ENCODE assay signal across 14 cellular contexts in genomic region chr14:100679707-100680438, GRCh38. TPM values are rescaled to one million over a fixed set of nuclear protein-coding genes. Genes with fewer than 3 reads are reported as not detected.
DNase-seq lines count a peak whose midpoint lies in the region; ATAC-seq, FAIRE-seq and TF ChIP-seq lines count a peak whose summit lies in the region.
"Had no signal": no experiment of that assay in that cellular context is flagged by ENCODE, and none has a peak within 500 bp of the region (broad histone marks: within the 10 kb centered on the region; RNA-seq: fewer than 3 reads in every experiment).

No MANE protein-coding gene starts in this region.

- no peaks in the 10 kb centered on the region for H3K9me3 ChIP-seq in left lung

- H3K36me3 Mint-ChIP-seq in HFFc6 (ENCODE audit: low read depth): peaks cover 5% of the 10 kb centered on the region; the same call in 1 of the 2 replicates
- H3K36me3 Mint-ChIP-seq: stimulated activated effector memory CD8-positive, alpha-beta T cell treated with anti-CD3 and anti-CD28 coated beads, Interleukin-12 subunit alpha, Interleukin-12 subunit beta, amount 100 ng/mL, for 72 hours; WTC11 had no signal

- H3K4me1 Mint-ChIP-seq in HFFc6 (ENCODE audit: low read depth): peaks cover 72% of the 10 kb centered on the region
- H3K4me1 Mint-ChIP-seq: stimulated activated effector memory CD8-positive, alpha-beta T cell treated with anti-CD3 and anti-CD28 coated beads, Interleukin-12 subunit alpha, Interleukin-12 subunit beta, amount 100 ng/mL, for 72 hours had no signal

- DNase-seq in HFFc6: peak; percentile 91
- peak; percentile 37 to 75 for DNase-seq in cardiac fibroblast (ENCODE audit: low read depth in 2 of 2)
- peak in 1 of 2 donors; percentile 60 for DNase-seq in left lung
- DNase-seq in smooth muscle cell of the brain vasculature (ENCODE audit: low read depth, low spot score): peak; percentile 95
- DNase-seq in dorsolateral prefrontal cortex: no peak
- DNase-seq in urothelium cell line (ENCODE audit: low spot score): no peak
- DNase-seq in NCI-H2029 (lab: John Stamatoyannopoulos, UW): no peak
- DNase-seq in HPDE6-E6E7 (ENCODE audit: extremely low spot score): no peak
- DNase-seq: activated naive CD4-positive, alpha-beta T cell treated with Interleukin-2 at 50 U/mL for 16 hours; GDM1; hypothalamus had no signal

- peaks cover 0 to 13% of the 10 kb centered on the region in 2 donors for H3K27me3 ChIP-seq in left lung
- peaks cover 0 to 6% (median 0%) of the 10 kb centered on the region in 45 donors for H3K27me3 ChIP-seq in dorsolateral prefrontal cortex

- H3K4me1 ChIP-seq in left lung: peaks cover 4 to 51% of the 10 kb centered on the region in 2 donors

- intact Hi-C loops in left lung (cut with DNase I) (no loop called here), dorsolateral prefrontal cortex (cut with DNase I) (no loop called here)

- no peaks in the 10 kb centered on the region for H3K36me3 ChIP-seq in left lung

- peak overlapping the region; percentile 46 for H3K4me3 Mint-ChIP-seq in HFFc6
- H3K4me3 Mint-ChIP-seq: stimulated activated effector memory CD8-positive, alpha-beta T cell treated with anti-CD3 and anti-CD28 coated beads, Interleukin-12 subunit alpha, Interleukin-12 subunit beta, amount 100 ng/mL, for 72 hours; WTC11 had no signal

- H3K27me3 Mint-ChIP-seq in HFFc6 (ENCODE audit: insufficient read depth): peaks cover 6% of the 10 kb centered on the region

- no peaks in the 10 kb centered on the region for H3K9me3 Mint-ChIP-seq in HFFc6
- H3K9me3 Mint-ChIP-seq: stimulated activated effector memory CD8-positive, alpha-beta T cell treated with anti-CD3 and anti-CD28 coated beads, Interleukin-12 subunit alpha, Interleukin-12 subunit beta, amount 100 ng/mL, for 72 hours had no signal

- H3K4me3 ChIP-seq in cardiac fibroblast (replicated peaks in 1 of 2; ENCODE audit: low read depth in 2 of 2, low read length in 2 of 2) (no peak overlapping the region), left lung (no peak overlapping the region), dorsolateral prefrontal cortex (no peak overlapping the region)

- FAIRE-seq in urothelium cell line (lab: Jason Lieb, UNC): no peak

- peak overlapping the region; percentile 95 for H3K27ac Mint-ChIP-seq in HFFc6
- H3K27ac Mint-ChIP-seq: WTC11 had no signal

- peak; percentile 61 for ATAC-seq in left lung
- ATAC-seq: stimulated activated effector memory CD8-positive, alpha-beta T cell treated with anti-CD3 and anti-CD28 coated beads, Interleukin-12 subunit alpha, Interleukin-12 subunit beta, amount 100 ng/mL, for 72 hours; WTC11 had no signal

- H3K27ac ChIP-seq in left lung (peak overlapping the region in 1 of 2 donors; percentile 69), dorsolateral prefrontal cortex (no peak overlapping the region)

- TF ChIP-seq CTCF in HFFc6 (IDR thresholded peaks at IDR 0.05): peak; percentile 63
- no peak for TF ChIP-seq CTCF in cardiac fibroblast (IDR thresholded peaks at IDR 0.05; ENCODE audit: low read depth, low read length)
- TF ChIP-seq CTCF in left lung (IDR thresholded peaks at IDR 0.05): no peak
- TF ChIP-seq CTCF in dorsolateral prefrontal cortex (IDR thresholded peaks at IDR 0.05 in 54 of 56, conservative IDR thresholded peaks at IDR 0.05 in 2 of 56; ENCODE audit: low read depth in 1 of 56, partially characterized antibody in 56 of 56): no peak

RNA-seq across cellular contexts. Expression of gene DLK1, which starts 46.8 kb away (rescaled TPM):
- not detected for total RNA-seq in HFFc6 (2021; fragmentation: NEBNext Ultra II Directional; extraction: Animal tissue kit (Norgen Biotek cat#: 25700))
- total RNA-seq in left lung: under 1 TPM in 1 of 2 donors, not detected in 1; 0.26 TPM
- total RNA-seq in dorsolateral prefrontal cortex: 1 to 10 TPM in 1 of 120 experiments, under 1 TPM in 17, not detected in 102; 0.08 to 1.3 (median 0.32) TPM
- total RNA-seq: pulmonary artery endothelial cell had no signal

Comparison
In these comparisons a context has a peak if more than half of its experiments do, and no peak if none do; other contexts are left out.
1. DNase-seq: peak in HFFc6 (single experiment), cardiac fibroblast (2 of 2) and smooth muscle cell of the brain vasculature (single experiment); none in dorsolateral prefrontal cortex (0 of 10), urothelium cell line (single experiment), NCI-H2029 (single experiment) and HPDE6-E6E7 (single experiment).